1 cellular context compared by ENCODE assay signal in the genomic region with DNA sequence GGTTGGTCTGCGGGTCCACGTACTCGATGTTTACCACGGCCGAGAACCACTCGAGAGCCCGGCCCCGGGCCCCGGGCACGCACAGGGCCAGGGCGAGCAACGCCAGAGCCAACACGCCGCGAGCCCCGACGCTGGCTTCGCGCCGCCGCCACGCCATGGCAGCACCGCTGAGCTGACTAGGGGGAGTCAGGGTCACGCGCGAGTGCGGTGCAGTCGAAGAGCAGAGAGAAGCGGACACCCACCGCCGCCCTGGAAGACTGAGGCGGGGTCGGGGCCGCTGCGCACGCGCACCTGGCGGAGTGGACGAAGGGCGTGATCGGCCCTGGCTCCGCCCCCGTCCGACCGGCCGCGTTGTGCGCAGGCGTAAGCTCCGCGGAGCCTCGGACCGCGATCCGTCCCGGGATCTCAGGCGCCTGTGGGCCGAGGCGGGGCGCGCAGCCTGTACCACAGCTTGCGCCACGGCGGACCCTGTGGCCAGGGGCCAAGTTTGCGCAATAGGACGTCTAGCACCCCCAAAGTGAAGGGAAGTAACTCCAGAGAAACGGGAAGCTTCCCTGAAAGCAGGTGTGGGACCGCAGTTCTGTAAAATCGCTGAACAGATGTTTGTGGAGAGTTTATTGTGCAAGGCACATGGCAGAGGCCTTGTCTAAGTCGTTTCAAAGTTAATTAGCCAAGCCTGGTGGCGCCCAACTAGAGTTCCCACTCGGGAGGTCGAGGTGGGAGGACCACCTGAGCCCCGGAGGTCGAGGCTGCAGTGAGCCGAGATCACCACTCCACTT.
TF ChIP-seq lines count a peak whose summit lies in the region.

A gene with protein sequence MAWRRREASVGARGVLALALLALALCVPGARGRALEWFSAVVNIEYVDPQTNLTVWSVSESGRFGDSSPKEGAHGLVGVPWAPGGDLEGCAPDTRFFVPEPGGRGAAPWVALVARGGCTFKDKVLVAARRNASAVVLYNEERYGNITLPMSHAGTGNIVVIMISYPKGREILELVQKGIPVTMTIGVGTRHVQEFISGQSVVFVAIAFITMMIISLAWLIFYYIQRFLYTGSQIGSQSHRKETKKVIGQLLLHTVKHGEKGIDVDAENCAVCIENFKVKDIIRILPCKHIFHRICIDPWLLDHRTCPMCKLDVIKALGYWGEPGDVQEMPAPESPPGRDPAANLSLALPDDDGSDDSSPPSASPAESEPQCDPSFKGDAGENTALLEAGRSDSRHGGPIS (minus strand): TSS at position 270 of the 779 bp plus-strand sequence. CDS start 113 bp downstream, at position 157.

TF ChIP-seq in K562, 482 proteins besides CTCF, POLR2A, EP300 and RAD21 (continued from another document):
- no peak for TF ChIP-seq CHD1 (IDR thresholded peaks at IDR 0.05; ENCODE audit: low read length)
- TF ChIP-seq GABPA (tag; conservative IDR thresholded peaks at IDR 0.05; ENCODE audit: low read depth): no peak
- TF ChIP-seq HCFC1 (IDR thresholded peaks at IDR 0.05; ENCODE audit: low read depth, low read length): no peak
